17 cellular contexts compared by ENCODE assay signal in the genomic region with DNA sequence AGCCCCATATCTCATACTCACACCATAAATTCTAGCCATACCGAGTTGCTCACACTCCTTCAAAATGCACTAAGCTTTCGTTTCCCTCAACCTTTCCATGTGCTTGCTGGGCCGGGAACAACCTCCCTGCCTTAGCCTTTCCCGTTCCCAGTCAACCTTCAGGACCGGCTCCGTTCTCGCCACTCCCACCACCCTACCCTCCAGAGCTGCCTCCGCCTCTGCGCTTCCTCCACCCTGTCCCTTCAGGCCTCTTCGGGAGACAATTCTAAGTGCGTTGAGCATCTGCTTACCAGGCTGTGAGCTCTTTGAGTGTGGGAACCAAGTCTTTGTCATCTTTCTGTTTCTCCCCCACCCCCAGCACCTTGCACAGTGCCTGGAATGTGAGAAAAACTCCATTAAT. TPM values are rescaled to one million over a fixed set of nuclear protein-coding genes. Genes with fewer than 3 reads are reported as not detected.
DNase-seq lines count a peak whose midpoint lies in the region; ATAC-seq and TF ChIP-seq lines count a peak whose summit lies in the region.
"Had no signal": no experiment of that assay in that cellular context is flagged by ENCODE, and none has a peak within 500 bp of the region (broad histone marks: within the 10 kb centered on the region; RNA-seq: fewer than 3 reads in every experiment).

No MANE protein-coding gene starts in this region.

- peak overlapping the region; percentile 87 for H3K27ac ChIP-seq in skeletal muscle tissue (ENCODE audit: low read depth, low read length)
- H3K27ac ChIP-seq in A673 (ENCODE audit: low read depth, low read length, poor library complexity, severe bottlenecking) = no peak overlapping the region
- H3K27ac ChIP-seq: SK-N-MC had no signal

- POLR2A ChIA-PET in WTC11 (lab: Charles Lee) = no interaction called here
- POLR2A ChIA-PET in A673 (lab: Charles Lee; ENCODE audit: low non-redundant PET) = no interaction called here

- no peak for DNase-seq in activated CD4-positive, alpha-beta T cell treated with anti-CD3 and anti-CD28 coated beads, Interleukin-2, amount 10 ng/mL, durations not matched to agents 24 days and 14 days
- no peak for DNase-seq in activated CD4-positive, alpha-beta T cell treated with anti-CD3 and anti-CD28 coated beads, Interleukin-2, amount 50 U/mL, for 48 hours
- DNase-seq in WTC11 (ENCODE audit: low spot score) = no peak
- no peak for DNase-seq in omental fat pad (ENCODE audit: low spot score)
- DNase-seq in A673 (ENCODE audit: low spot score) = no peak
- DNase-seq: 8988T; Calu3; CD8-positive, alpha-beta T cell; EL; KBM-7; MV-4-11; NCI-H226 had no signal

- no peaks in the 10 kb centered on the region for H3K9me3 Mint-ChIP-seq in activated CD4-positive, alpha-beta T cell treated with anti-CD3 and anti-CD28 coated beads, Interleukin-2, amount 10 ng/mL, durations not matched to agents 24 days and 14 days
- no peaks in the 10 kb centered on the region for H3K9me3 Mint-ChIP-seq in WTC11
- H3K9me3 Mint-ChIP-seq in nephron = no peaks in the 10 kb centered on the region
- H3K9me3 Mint-ChIP-seq: CD8-positive, alpha-beta T cell had no signal

- no peaks in the 10 kb centered on the region for H3K36me3 Mint-ChIP-seq in activated CD4-positive, alpha-beta T cell treated with anti-CD3 and anti-CD28 coated beads, Interleukin-2, amount 10 ng/mL, durations not matched to agents 24 days and 14 days (ENCODE audit: low read depth)
- H3K36me3 Mint-ChIP-seq in WTC11 (no peaks in the 10 kb centered on the region), nephron (ENCODE audit: low read depth) (no peaks in the 10 kb centered on the region)
- H3K36me3 Mint-ChIP-seq: CD8-positive, alpha-beta T cell had no signal

- H3K9me3 ChIP-seq in skeletal muscle tissue (ENCODE audit: control insufficient read depth in 3 of 3, low read length in 3 of 3) = no peaks in the 10 kb centered on the region
- H3K9me3 ChIP-seq in A673 (ENCODE audit: low read depth, low read length, poor library complexity, severe bottlenecking) = no peaks in the 10 kb centered on the region
- H3K9me3 ChIP-seq: Peyer's patch had no signal

- H3K36me3 ChIP-seq in skeletal muscle tissue (ENCODE audit: control insufficient read depth in 3 of 3, insufficient read depth in 3 of 3, low read length in 3 of 3) = no peaks in the 10 kb centered on the region
- no peaks in the 10 kb centered on the region for H3K36me3 ChIP-seq in A673 (ENCODE audit: insufficient read depth, low read length, poor library complexity, severe bottlenecking)
- H3K36me3 ChIP-seq: Peyer's patch had no signal

- ATAC-seq in WTC11 (peak; percentile 55), omental fat pad (ENCODE audit: low FRiP score) (no peak), GM18502 (IDR thresholded peaks at IDR 0.05; ENCODE audit: poor library complexity, unreplicated experiment) (no peak)
- ATAC-seq: CD8-positive, alpha-beta T cell had no signal

- no TSS peak for BruUV-seq in A673 (replicated peaks; lab: Mats Ljungman, UMichigan)

- peaks cover 8% of the 10 kb centered on the region for H3K27me3 Mint-ChIP-seq in activated CD4-positive, alpha-beta T cell treated with anti-CD3 and anti-CD28 coated beads, Interleukin-2, amount 10 ng/mL, durations not matched to agents 24 days and 14 days
- H3K27me3 Mint-ChIP-seq in WTC11 (ENCODE audit: low read depth) (no peaks in the 10 kb centered on the region), nephron (ENCODE audit: low read depth) (peaks cover 12% of the 10 kb centered on the region)

- CTCF ChIA-PET in WTC11 (lab: Charles Lee) = interaction anchor here (1.5 to 3.7 kb wide), 5 partner anchors 19 to 169 kb away, joined by 3 to 19 read pairs (median 8); a partner anchor contains a TSS
- CTCF ChIA-PET in A673 (lab: Charles Lee) = no interaction called here

- TF ChIP-seq CTCF in WTC11 (IDR thresholded peaks at IDR 0.05) = no peak
- no peak for TF ChIP-seq CTCF in nephron (IDR thresholded peaks at IDR 0.05; ENCODE audit: unreplicated experiment in 3 of 3)
- TF ChIP-seq CTCF in omental fat pad (IDR thresholded peaks at IDR 0.05) = no peak
- TF ChIP-seq CTCF in A673 (conservative IDR thresholded peaks at IDR 0.05; ENCODE audit: low read depth, low read length) = no peak

- H3K27ac Mint-ChIP-seq in activated CD4-positive, alpha-beta T cell treated with anti-CD3 and anti-CD28 coated beads, Interleukin-2, amount 10 ng/mL, durations not matched to agents 24 days and 14 days = peak overlapping the region; percentile 1
- H3K27ac Mint-ChIP-seq in WTC11 = no peak overlapping the region
- peak overlapping the region; percentile 98 to 99 (median 98) for H3K27ac Mint-ChIP-seq in nephron
- H3K27ac Mint-ChIP-seq: CD8-positive, alpha-beta T cell had no signal

- H3K27me3 ChIP-seq in skeletal muscle tissue (ENCODE audit: control insufficient read depth in 3 of 3, insufficient read depth in 3 of 3, low read length in 3 of 3) (no peaks in the 10 kb centered on the region), A673 (replicated peaks; ENCODE audit: insufficient read depth, low read depth, low read length, poor library complexity) (no peaks in the 10 kb centered on the region)
- H3K27me3 ChIP-seq: Peyer's patch had no signal

- intact Hi-C loops in activated CD4-positive, alpha-beta T cell treated with anti-CD3 and anti-CD28 coated beads, Interleukin-2, amount 10 ng/mL, durations not matched to agents 24 days and 14 days (cut with micrococcal nuclease) = no loop called here
- intact Hi-C loops in A673 (cut with micrococcal nuclease; ENCODE audit: unreplicated experiment) = no loop called here

- no peak overlapping the region for H3K4me3 ChIP-seq in skeletal muscle tissue (ENCODE audit: low read length in 3 of 3)
- H3K4me3 ChIP-seq in A673 (ENCODE audit: low read depth, low read length, poor library complexity, severe bottlenecking) = no peak overlapping the region
- H3K4me3 ChIP-seq: Peyer's patch, SK-N-MC had no signal

- H3K4me1 ChIP-seq in skeletal muscle tissue (ENCODE audit: control insufficient read depth in 3 of 3, insufficient read depth in 3 of 3, low read length in 3 of 3) = peaks cover 55 to 85% (median 55%) of the 10 kb centered on the region in 3 donors
- peaks cover 17% of the 10 kb centered on the region for H3K4me1 ChIP-seq in A673 (ENCODE audit: insufficient read depth, low read length, poor library complexity, severe bottlenecking)

- peaks cover 6% of the 10 kb centered on the region for H3K4me1 Mint-ChIP-seq in activated CD4-positive, alpha-beta T cell treated with anti-CD3 and anti-CD28 coated beads, Interleukin-2, amount 10 ng/mL, durations not matched to agents 24 days and 14 days
- H3K4me1 Mint-ChIP-seq in WTC11 = peaks cover 20% of the 10 kb centered on the region
- peaks cover 60% of the 10 kb centered on the region for H3K4me1 Mint-ChIP-seq in nephron

- H3K4me3 Mint-ChIP-seq in activated CD4-positive, alpha-beta T cell treated with anti-CD3 and anti-CD28 coated beads, Interleukin-2, amount 10 ng/mL, durations not matched to agents 24 days and 14 days = no peak overlapping the region
- H3K4me3 Mint-ChIP-seq in WTC11 (no peak overlapping the region), nephron (peak overlapping the region in 1 of 3 experiments; percentile 53)
- H3K4me3 Mint-ChIP-seq: CD8-positive, alpha-beta T cell had no signal

- peak overlapping the region in 1 of 3 donors; percentile 25 for H3K9ac ChIP-seq in skeletal muscle tissue (ENCODE audit: low read depth in 1 of 3, low read length in 3 of 3)

TF ChIP-seq in WTC11, 78 proteins besides CTCF, POLR2A, EP300 and RAD21 (continues in another document):
- TF ChIP-seq, protein P1, sequence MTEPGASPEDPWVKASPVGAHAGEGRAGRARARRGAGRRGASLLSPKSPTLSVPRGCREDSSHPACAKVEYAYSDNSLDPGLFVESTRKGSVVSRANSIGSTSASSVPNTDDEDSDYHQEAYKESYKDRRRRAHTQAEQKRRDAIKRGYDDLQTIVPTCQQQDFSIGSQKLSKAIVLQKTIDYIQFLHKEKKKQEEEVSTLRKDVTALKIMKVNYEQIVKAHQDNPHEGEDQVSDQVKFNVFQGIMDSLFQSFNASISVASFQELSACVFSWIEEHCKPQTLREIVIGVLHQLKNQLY (CRISPR knock-in tag; IDR thresholded peaks at IDR 0.05) = no peak
- TF ChIP-seq, protein P2, sequence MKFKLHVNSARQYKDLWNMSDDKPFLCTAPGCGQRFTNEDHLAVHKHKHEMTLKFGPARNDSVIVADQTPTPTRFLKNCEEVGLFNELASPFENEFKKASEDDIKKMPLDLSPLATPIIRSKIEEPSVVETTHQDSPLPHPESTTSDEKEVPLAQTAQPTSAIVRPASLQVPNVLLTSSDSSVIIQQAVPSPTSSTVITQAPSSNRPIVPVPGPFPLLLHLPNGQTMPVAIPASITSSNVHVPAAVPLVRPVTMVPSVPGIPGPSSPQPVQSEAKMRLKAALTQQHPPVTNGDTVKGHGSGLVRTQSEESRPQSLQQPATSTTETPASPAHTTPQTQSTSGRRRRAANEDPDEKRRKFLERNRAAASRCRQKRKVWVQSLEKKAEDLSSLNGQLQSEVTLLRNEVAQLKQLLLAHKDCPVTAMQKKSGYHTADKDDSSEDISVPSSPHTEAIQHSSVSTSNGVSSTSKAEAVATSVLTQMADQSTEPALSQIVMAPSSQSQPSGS (CRISPR knock-in tag; IDR thresholded peaks at IDR 0.05; ENCODE audit: borderline replicate concordance, low read depth) = no peak
- TF ChIP-seq, protein P3, sequence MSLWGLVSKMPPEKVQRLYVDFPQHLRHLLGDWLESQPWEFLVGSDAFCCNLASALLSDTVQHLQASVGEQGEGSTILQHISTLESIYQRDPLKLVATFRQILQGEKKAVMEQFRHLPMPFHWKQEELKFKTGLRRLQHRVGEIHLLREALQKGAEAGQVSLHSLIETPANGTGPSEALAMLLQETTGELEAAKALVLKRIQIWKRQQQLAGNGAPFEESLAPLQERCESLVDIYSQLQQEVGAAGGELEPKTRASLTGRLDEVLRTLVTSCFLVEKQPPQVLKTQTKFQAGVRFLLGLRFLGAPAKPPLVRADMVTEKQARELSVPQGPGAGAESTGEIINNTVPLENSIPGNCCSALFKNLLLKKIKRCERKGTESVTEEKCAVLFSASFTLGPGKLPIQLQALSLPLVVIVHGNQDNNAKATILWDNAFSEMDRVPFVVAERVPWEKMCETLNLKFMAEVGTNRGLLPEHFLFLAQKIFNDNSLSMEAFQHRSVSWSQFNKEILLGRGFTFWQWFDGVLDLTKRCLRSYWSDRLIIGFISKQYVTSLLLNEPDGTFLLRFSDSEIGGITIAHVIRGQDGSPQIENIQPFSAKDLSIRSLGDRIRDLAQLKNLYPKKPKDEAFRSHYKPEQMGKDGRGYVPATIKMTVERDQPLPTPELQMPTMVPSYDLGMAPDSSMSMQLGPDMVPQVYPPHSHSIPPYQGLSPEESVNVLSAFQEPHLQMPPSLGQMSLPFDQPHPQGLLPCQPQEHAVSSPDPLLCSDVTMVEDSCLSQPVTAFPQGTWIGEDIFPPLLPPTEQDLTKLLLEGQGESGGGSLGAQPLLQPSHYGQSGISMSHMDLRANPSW (CRISPR knock-in tag; conservative IDR thresholded peaks at IDR 0.05; ENCODE audit: low read depth) = no peak
- no peak for TF ChIP-seq JAZF1 (CRISPR knock-in tag; IDR thresholded peaks at IDR 0.05)
- no peak for TF ChIP-seq ZNF138 (CRISPR knock-in tag; conservative IDR thresholded peaks at IDR 0.05)

RNA-seq across cellular contexts. Expression of a gene that starts 31.6 kb away (rescaled TPM):
- total RNA-seq in activated CD4-positive, alpha-beta T cell treated with anti-CD3 and anti-CD28 coated beads, Interleukin-2, amount 10 ng/mL, durations not matched to agents 24 days and 14 days = 0.35 and 0.54 TPM in 2 replicates
- total RNA-seq in WTC11 (2021) (1.3 to 2.1 TPM (median 1.9 TPM) in 3 replicates), skeletal muscle tissue (3.7 TPM), omental fat pad (1 to 10 TPM in 2 of 4 donors, under 1 TPM in 2; 0.24 to 2.4 (median 0.95) TPM), A673 (2021) (0.73 and 1.5 TPM in 2 replicates)
- total RNA-seq: Calu3 had no signal
